In the genomic region with DNA sequence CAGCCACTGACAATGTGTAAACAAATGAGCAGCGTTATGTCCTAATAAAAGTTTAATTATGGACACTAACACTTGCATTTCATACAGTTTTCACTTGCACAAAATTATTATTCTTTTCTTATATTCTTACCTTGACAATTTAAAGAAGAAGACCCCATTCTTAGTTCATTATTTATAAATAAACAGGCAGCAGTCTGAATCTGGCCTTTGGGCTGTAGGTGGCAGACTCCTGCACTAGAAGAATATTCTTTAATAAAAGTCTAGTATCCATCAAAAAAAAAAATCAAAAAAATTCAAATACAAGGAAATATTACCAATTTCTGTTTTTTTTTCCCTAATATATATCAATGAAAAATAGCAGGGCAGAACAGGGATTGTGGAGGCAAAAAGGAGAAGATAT, we compare ENCODE assay signal across 1 cellular context.
TF ChIP-seq lines count a peak whose summit lies in the region.

No MANE protein-coding gene starts in this region.

TF ChIP-seq in GM12878, 131 proteins besides CTCF, POLR2A, EP300 and RAD21:
- TF ChIP-seq, protein P1, sequence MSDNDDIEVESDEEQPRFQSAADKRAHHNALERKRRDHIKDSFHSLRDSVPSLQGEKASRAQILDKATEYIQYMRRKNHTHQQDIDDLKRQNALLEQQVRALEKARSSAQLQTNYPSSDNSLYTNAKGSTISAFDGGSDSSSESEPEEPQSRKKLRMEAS (IDR thresholded peaks at IDR 0.05; ENCODE audit: low read depth, low read length): no peak
- TF ChIP-seq CHD1 (IDR thresholded peaks at IDR 0.05; ENCODE audit: low read depth, low read length) (no peak), GABPA (IDR thresholded peaks at IDR 0.05; ENCODE audit: low read depth) (no peak), NR2F1 (conservative IDR thresholded peaks at IDR 0.05) (no peak), PAX8 (IDR thresholded peaks at IDR 0.05) (no peak), ZNF24 (IDR thresholded peaks at IDR 0.05) (no peak)
- TF ChIP-seq, protein P2, sequence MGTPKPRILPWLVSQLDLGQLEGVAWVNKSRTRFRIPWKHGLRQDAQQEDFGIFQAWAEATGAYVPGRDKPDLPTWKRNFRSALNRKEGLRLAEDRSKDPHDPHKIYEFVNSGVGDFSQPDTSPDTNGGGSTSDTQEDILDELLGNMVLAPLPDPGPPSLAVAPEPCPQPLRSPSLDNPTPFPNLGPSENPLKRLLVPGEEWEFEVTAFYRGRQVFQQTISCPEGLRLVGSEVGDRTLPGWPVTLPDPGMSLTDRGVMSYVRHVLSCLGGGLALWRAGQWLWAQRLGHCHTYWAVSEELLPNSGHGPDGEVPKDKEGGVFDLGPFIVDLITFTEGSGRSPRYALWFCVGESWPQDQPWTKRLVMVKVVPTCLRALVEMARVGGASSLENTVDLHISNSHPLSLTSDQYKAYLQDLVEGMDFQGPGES (IDR thresholded peaks at IDR 0.05): no peak
- TF ChIP-seq, protein P3, sequence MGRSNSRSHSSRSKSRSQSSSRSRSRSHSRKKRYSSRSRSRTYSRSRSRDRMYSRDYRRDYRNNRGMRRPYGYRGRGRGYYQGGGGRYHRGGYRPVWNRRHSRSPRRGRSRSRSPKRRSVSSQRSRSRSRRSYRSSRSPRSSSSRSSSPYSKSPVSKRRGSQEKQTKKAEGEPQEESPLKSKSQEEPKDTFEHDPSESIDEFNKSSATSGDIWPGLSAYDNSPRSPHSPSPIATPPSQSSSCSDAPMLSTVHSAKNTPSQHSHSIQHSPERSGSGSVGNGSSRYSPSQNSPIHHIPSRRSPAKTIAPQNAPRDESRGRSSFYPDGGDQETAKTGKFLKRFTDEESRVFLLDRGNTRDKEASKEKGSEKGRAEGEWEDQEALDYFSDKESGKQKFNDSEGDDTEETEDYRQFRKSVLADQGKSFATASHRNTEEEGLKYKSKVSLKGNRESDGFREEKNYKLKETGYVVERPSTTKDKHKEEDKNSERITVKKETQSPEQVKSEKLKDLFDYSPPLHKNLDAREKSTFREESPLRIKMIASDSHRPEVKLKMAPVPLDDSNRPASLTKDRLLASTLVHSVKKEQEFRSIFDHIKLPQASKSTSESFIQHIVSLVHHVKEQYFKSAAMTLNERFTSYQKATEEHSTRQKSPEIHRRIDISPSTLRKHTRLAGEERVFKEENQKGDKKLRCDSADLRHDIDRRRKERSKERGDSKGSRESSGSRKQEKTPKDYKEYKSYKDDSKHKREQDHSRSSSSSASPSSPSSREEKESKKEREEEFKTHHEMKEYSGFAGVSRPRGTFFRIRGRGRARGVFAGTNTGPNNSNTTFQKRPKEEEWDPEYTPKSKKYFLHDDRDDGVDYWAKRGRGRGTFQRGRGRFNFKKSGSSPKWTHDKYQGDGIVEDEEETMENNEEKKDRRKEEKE (IDR thresholded peaks at IDR 0.05): no peak
- TF ChIP-seq, protein P4, sequence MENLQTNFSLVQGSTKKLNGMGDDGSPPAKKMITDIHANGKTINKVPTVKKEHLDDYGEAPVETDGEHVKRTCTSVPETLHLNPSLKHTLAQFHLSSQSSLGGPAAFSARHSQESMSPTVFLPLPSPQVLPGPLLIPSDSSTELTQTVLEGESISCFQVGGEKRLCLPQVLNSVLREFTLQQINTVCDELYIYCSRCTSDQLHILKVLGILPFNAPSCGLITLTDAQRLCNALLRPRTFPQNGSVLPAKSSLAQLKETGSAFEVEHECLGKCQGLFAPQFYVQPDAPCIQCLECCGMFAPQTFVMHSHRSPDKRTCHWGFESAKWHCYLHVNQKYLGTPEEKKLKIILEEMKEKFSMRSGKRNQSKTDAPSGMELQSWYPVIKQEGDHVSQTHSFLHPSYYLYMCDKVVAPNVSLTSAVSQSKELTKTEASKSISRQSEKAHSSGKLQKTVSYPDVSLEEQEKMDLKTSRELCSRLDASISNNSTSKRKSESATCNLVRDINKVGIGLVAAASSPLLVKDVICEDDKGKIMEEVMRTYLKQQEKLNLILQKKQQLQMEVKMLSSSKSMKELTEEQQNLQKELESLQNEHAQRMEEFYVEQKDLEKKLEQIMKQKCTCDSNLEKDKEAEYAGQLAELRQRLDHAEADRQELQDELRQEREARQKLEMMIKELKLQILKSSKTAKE (IDR thresholded peaks at IDR 0.05; ENCODE audit: low read depth, poor library complexity, severe bottlenecking): no peak
- TF ChIP-seq, protein P5, sequence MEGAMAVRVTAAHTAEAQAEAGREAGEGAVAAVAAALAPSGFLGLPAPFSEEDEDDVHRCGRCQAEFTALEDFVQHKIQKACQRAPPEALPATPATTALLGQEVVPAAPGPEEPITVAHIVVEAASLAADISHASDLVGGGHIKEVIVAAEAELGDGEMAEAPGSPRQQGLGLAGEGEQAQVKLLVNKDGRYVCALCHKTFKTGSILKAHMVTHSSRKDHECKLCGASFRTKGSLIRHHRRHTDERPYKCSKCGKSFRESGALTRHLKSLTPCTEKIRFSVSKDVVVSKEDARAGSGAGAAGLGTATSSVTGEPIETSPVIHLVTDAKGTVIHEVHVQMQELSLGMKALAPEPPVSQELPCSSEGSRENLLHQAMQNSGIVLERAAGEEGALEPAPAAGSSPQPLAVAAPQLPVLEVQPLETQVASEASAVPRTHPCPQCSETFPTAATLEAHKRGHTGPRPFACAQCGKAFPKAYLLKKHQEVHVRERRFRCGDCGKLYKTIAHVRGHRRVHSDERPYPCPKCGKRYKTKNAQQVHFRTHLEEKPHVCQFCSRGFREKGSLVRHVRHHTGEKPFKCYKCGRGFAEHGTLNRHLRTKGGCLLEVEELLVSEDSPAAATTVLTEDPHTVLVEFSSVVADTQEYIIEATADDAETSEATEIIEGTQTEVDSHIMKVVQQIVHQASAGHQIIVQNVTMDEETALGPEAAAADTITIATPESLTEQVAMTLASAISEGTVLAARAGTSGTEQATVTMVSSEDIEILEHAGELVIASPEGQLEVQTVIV (IDR thresholded peaks at IDR 0.05; ENCODE audit: borderline replicate concordance, partially characterized antibody): no peak
- TF ChIP-seq, protein P6, sequence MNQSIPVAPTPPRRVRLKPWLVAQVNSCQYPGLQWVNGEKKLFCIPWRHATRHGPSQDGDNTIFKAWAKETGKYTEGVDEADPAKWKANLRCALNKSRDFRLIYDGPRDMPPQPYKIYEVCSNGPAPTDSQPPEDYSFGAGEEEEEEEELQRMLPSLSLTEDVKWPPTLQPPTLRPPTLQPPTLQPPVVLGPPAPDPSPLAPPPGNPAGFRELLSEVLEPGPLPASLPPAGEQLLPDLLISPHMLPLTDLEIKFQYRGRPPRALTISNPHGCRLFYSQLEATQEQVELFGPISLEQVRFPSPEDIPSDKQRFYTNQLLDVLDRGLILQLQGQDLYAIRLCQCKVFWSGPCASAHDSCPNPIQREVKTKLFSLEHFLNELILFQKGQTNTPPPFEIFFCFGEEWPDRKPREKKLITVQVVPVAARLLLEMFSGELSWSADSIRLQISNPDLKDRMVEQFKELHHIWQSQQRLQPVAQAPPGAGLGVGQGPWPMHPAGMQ (IDR thresholded peaks at IDR 0.05; ENCODE audit: borderline replicate concordance): no peak
- TF ChIP-seq, protein P7, sequence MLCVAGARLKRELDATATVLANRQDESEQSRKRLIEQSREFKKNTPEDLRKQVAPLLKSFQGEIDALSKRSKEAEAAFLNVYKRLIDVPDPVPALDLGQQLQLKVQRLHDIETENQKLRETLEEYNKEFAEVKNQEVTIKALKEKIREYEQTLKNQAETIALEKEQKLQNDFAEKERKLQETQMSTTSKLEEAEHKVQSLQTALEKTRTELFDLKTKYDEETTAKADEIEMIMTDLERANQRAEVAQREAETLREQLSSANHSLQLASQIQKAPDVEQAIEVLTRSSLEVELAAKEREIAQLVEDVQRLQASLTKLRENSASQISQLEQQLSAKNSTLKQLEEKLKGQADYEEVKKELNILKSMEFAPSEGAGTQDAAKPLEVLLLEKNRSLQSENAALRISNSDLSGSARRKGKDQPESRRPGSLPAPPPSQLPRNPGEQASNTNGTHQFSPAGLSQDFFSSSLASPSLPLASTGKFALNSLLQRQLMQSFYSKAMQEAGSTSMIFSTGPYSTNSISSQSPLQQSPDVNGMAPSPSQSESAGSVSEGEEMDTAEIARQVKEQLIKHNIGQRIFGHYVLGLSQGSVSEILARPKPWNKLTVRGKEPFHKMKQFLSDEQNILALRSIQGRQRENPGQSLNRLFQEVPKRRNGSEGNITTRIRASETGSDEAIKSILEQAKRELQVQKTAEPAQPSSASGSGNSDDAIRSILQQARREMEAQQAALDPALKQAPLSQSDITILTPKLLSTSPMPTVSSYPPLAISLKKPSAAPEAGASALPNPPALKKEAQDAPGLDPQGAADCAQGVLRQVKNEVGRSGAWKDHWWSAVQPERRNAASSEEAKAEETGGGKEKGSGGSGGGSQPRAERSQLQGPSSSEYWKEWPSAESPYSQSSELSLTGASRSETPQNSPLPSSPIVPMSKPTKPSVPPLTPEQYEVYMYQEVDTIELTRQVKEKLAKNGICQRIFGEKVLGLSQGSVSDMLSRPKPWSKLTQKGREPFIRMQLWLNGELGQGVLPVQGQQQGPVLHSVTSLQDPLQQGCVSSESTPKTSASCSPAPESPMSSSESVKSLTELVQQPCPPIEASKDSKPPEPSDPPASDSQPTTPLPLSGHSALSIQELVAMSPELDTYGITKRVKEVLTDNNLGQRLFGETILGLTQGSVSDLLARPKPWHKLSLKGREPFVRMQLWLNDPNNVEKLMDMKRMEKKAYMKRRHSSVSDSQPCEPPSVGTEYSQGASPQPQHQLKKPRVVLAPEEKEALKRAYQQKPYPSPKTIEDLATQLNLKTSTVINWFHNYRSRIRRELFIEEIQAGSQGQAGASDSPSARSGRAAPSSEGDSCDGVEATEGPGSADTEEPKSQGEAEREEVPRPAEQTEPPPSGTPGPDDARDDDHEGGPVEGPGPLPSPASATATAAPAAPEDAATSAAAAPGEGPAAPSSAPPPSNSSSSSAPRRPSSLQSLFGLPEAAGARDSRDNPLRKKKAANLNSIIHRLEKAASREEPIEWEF (IDR thresholded peaks at IDR 0.05; ENCODE audit: insufficient replicate concordance, low read depth, low read length): no peak
- TF ChIP-seq, protein P8, sequence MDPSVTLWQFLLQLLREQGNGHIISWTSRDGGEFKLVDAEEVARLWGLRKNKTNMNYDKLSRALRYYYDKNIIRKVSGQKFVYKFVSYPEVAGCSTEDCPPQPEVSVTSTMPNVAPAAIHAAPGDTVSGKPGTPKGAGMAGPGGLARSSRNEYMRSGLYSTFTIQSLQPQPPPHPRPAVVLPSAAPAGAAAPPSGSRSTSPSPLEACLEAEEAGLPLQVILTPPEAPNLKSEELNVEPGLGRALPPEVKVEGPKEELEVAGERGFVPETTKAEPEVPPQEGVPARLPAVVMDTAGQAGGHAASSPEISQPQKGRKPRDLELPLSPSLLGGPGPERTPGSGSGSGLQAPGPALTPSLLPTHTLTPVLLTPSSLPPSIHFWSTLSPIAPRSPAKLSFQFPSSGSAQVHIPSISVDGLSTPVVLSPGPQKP (IDR thresholded peaks at IDR 0.05; ENCODE audit: low read depth, low read length): no peak
